Comparison of ENCODE assay signal across 18 cellular contexts in the genomic region with DNA sequence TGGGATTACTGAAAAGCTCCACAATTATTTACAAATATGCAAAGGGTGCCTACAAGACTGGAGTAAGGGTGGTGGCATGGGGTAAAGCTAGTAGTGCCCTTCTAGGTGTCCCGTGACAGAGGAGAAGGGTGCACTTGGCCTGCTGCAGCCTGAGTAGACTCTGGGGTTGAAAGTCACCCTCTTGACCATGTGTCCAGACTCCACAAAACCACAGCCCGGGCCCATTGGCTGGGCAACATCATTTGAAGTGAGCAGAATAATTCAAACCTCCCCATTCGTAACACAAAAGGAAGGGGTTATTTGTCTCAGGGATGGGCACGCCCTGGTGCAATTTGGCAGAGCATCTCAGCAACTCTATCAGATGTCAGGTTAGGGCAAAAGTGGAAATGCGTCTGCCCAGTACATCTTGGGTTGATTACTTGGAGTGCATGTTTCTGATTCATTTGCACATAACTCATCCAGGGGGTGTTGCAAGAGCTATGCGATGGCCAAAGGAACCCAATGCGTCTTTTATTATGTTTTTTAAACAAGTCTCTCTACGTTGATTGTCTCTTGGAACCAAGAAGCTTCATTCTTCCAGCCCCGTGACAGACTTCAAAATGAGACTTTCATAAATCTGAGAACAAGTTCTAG. TPM values are rescaled to one million over a fixed set of nuclear protein-coding genes. Genes with fewer than 3 reads are reported as not detected.
DNase-seq lines count a peak whose midpoint lies in the region; ATAC-seq and TF ChIP-seq lines count a peak whose summit lies in the region.
"Had no signal": no experiment of that assay in that cellular context is flagged by ENCODE, and none has a peak within 500 bp of the region (broad histone marks: within the 10 kb centered on the region; RNA-seq: fewer than 3 reads in every experiment).

No MANE protein-coding gene starts in this region.

- peaks cover 9% of the 10 kb centered on the region for H3K9me3 Mint-ChIP-seq in WTC11
- H3K9me3 Mint-ChIP-seq in Caco-2 (ENCODE audit: unreplicated experiment), result no peaks in the 10 kb centered on the region
- H3K9me3 Mint-ChIP-seq: CD8-positive, alpha-beta memory T cell; H9 had no signal

- H3K36me3 ChIP-seq in Caco-2 (ENCODE audit: control insufficient read depth, insufficient read depth, low read length), result no peaks in the 10 kb centered on the region
- H3K36me3 ChIP-seq: BLaER1 had no signal

- DNase-seq in AG09319 (ENCODE audit: extremely low read depth, low read depth), result peak; percentile 75
- peak; percentile 33 for DNase-seq in HS-5 (ENCODE audit: low read depth)
- peak; percentile 82 for DNase-seq in fibroblast of peridontal ligament (ENCODE audit: extremely low read depth)
- DNase-seq in stromal cell of bone marrow (ENCODE audit: low read depth), result peak; percentile 76
- DNase-seq in WTC11 (ENCODE audit: low spot score), result no peak
- no peak for DNase-seq in Caco-2
- no peak for DNase-seq in activated CD8-positive, alpha-beta memory T cell treated with anti-CD3 and anti-CD28 coated beads for 24 hours
- no peak for DNase-seq in NCI-H146 (lab: John Stamatoyannopoulos, UW)
- DNase-seq: CD8-positive, alpha-beta memory T cell; H9; Karpas-422; NCI-H1930; NCI-H2171; NCI-H446 treated with DMSO at 0.1 percent for 48 hours; NCI-H748 treated with DMSO at 0.1 percent for 48 hours; SHP77 had no signal

- TF ChIP-seq CTCF in AG09319 (IDR thresholded peaks at IDR 0.05; ENCODE audit: low read depth, low read length) (no peak), WTC11 (IDR thresholded peaks at IDR 0.05) (no peak), Caco-2 (IDR thresholded peaks at IDR 0.05; ENCODE audit: insufficient read depth in 1 of 2, low read depth in 1 of 2, low read length in 1 of 2, severe bottlenecking in 1 of 2, unreplicated experiment in 1 of 2) (no peak)

- H3K9me3 ChIP-seq in Caco-2, result no peaks in the 10 kb centered on the region
- H3K9me3 ChIP-seq: A549 had no signal

- H3K4me3 Mint-ChIP-seq in WTC11 (no peak overlapping the region), Caco-2 (ENCODE audit: unreplicated experiment) (no peak overlapping the region)
- H3K4me3 Mint-ChIP-seq: CD8-positive, alpha-beta memory T cell; H9 had no signal

- H3K4me1 Mint-ChIP-seq in WTC11 (peaks cover 13% of the 10 kb centered on the region), Caco-2 (ENCODE audit: low read depth, unreplicated experiment) (no peaks in the 10 kb centered on the region)
- H3K4me1 Mint-ChIP-seq: CD8-positive, alpha-beta memory T cell had no signal

- intact Hi-C loops in Caco-2 (cut with micrococcal nuclease; ENCODE audit: unreplicated experiment), result no loop called here

- H3K27me3 ChIP-seq in Caco-2 (replicated peaks; ENCODE audit: control insufficient read depth, insufficient read depth, low read length), result no peaks in the 10 kb centered on the region
- H3K27me3 ChIP-seq: BLaER1 had no signal

- H3K27ac Mint-ChIP-seq in WTC11 (no peak overlapping the region), Caco-2 (ENCODE audit: unreplicated experiment) (no peak overlapping the region)
- H3K27ac Mint-ChIP-seq: CD8-positive, alpha-beta memory T cell; H9 had no signal

- CTCF ChIA-PET in WTC11 (lab: Charles Lee), result interaction anchor here (1.2 to 2.3 kb wide), 3 partner anchors 17 to 269 kb away, joined by 3 to 12 read pairs (median 8); no protein-coding TSS in a partner anchor
- CTCF ChIA-PET in Caco-2 (lab: Charles Lee), result interaction anchor here (0.7 kb wide), 1 partner anchor 269 kb away, joined by 5 read pairs; no protein-coding TSS in a partner anchor

- ATAC-seq in WTC11, result no peak
- ATAC-seq: A549 had no signal

- POLR2A ChIA-PET in WTC11 (lab: Charles Lee), result no interaction called here
- POLR2A ChIA-PET in Caco-2 (lab: Charles Lee), result no interaction called here

- no peaks in the 10 kb centered on the region for H3K4me1 ChIP-seq in Caco-2
- H3K4me1 ChIP-seq: A549 had no signal

- no TSS peak for BruUV-seq in Caco-2 (replicated peaks; lab: Mats Ljungman, UMichigan)

- no peaks in the 10 kb centered on the region for H3K27me3 Mint-ChIP-seq in WTC11 (ENCODE audit: low read depth)
- H3K27me3 Mint-ChIP-seq in Caco-2 (ENCODE audit: insufficient read depth, unreplicated experiment), result no peaks in the 10 kb centered on the region

- no peak overlapping the region for H3K4me3 ChIP-seq in Caco-2 (ENCODE audit: low read depth, low read length)
- H3K4me3 ChIP-seq: A549, BLaER1 had no signal

- H3K36me3 Mint-ChIP-seq in WTC11, result no peaks in the 10 kb centered on the region
- H3K36me3 Mint-ChIP-seq in Caco-2 (ENCODE audit: insufficient read depth, unreplicated experiment), result no peaks in the 10 kb centered on the region

TF ChIP-seq in WTC11, 78 proteins besides CTCF, POLR2A, EP300 and RAD21 (continues in another document):
- TF ChIP-seq TEAD1 (CRISPR knock-in tag; IDR thresholded peaks at IDR 0.05) (no peak), PREB (CRISPR knock-in tag; IDR thresholded peaks at IDR 0.05; ENCODE audit: borderline replicate concordance) (no peak), ETV6 (CRISPR knock-in tag; IDR thresholded peaks at IDR 0.05) (no peak), E2F1 (CRISPR knock-in tag; IDR thresholded peaks at IDR 0.05) (no peak), SMAD3 (CRISPR knock-in tag; IDR thresholded peaks at IDR 0.05; ENCODE audit: borderline replicate concordance) (no peak)
- TF ChIP-seq, protein P1, sequence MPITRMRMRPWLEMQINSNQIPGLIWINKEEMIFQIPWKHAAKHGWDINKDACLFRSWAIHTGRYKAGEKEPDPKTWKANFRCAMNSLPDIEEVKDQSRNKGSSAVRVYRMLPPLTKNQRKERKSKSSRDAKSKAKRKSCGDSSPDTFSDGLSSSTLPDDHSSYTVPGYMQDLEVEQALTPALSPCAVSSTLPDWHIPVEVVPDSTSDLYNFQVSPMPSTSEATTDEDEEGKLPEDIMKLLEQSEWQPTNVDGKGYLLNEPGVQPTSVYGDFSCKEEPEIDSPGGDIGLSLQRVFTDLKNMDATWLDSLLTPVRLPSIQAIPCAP (CRISPR knock-in tag; IDR thresholded peaks at IDR 0.05), result no peak
- TF ChIP-seq, protein P2, sequence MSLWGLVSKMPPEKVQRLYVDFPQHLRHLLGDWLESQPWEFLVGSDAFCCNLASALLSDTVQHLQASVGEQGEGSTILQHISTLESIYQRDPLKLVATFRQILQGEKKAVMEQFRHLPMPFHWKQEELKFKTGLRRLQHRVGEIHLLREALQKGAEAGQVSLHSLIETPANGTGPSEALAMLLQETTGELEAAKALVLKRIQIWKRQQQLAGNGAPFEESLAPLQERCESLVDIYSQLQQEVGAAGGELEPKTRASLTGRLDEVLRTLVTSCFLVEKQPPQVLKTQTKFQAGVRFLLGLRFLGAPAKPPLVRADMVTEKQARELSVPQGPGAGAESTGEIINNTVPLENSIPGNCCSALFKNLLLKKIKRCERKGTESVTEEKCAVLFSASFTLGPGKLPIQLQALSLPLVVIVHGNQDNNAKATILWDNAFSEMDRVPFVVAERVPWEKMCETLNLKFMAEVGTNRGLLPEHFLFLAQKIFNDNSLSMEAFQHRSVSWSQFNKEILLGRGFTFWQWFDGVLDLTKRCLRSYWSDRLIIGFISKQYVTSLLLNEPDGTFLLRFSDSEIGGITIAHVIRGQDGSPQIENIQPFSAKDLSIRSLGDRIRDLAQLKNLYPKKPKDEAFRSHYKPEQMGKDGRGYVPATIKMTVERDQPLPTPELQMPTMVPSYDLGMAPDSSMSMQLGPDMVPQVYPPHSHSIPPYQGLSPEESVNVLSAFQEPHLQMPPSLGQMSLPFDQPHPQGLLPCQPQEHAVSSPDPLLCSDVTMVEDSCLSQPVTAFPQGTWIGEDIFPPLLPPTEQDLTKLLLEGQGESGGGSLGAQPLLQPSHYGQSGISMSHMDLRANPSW (CRISPR knock-in tag; conservative IDR thresholded peaks at IDR 0.05; ENCODE audit: low read depth), result no peak

RNA-seq across cellular contexts. Expression of gene ISM1, which starts 56.7 kb away (rescaled TPM):
- total RNA-seq in WTC11 (2021), result 0.52 to 0.85 TPM (median 0.62 TPM) in 3 replicates
- 1.8 and 2.4 TPM in 2 replicates for total RNA-seq in Caco-2 (2022)

Comparison
In these comparisons a context has a peak if more than half of its experiments do, and no peak if none do; other contexts are left out.
1. DNase-seq: peak in AG09319 (single experiment), HS-5 (single experiment), fibroblast of peridontal ligament (single experiment) and stromal cell of bone marrow (single experiment); none in WTC11 (single experiment), Caco-2 (0 of 2), activated CD8-positive, alpha-beta memory T cell treated with anti-CD3 and anti-CD28 coated beads for 24 hours (single experiment) and NCI-H146 (single experiment).